8 cellular contexts compared by ENCODE assay signal in the genomic region with DNA sequence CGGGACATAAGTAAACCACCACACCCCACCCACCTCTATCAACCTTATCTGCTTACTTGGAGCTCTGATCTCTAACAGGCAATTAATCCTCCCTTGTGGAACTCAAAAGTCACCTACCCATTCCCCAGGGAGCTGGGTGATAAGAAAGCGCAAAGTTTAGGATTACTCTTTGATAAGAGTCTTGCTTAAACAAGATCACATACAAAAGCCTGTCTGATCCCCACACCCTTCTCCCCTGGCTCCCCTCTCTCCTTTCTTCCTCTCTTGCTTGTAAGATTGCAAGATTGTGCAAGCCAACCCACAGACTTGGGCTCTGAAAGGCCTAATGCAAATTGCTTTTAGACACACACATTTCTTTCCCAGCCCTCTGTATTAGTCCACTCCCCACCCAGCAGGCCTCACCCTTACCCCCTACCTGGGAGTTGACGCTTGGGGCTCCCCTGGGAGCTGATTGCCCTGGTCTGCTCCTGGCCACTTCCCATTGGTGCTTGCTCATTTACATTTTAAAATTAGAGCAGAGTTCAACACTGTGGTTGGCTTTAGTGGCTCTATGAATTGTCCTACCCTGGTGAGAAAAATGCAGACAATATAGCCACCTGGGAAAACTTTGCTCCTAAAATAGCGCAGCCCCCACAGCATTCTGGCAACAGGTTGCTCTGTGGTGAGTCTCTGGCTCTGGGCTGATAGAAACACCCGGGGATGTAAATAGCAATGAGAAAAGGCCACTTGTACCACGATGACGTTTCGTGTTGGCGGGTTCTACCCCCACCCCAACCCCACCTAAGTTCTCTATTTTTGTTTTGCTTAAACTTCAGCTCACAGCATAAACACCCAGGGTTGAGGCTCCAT. TPM values are rescaled to one million over a fixed set of nuclear protein-coding genes. Genes with fewer than 3 reads are reported as not detected.
DNase-seq lines count a peak whose midpoint lies in the region; ATAC-seq and TF ChIP-seq lines count a peak whose summit lies in the region.

No MANE protein-coding gene starts in this region.

- CTCF ChIA-PET in activated CD4-positive, alpha-beta T cell treated with anti-CD3 and anti-CD28 coated beads for 36 hours (lab: Charles Lee), result interaction anchor here (0.6 to 0.7 kb wide), 3 partner anchors 24 to 988 kb away, joined by 3 read pairs; no protein-coding TSS in a partner anchor

- H3K27me3 ChIP-seq in upper lobe of right lung, result no peaks in the 10 kb centered on the region

- DNase-seq in COR-L47 (lab: John Stamatoyannopoulos, UW), result peak; percentile 41
- peak; percentile 82 for DNase-seq in SW480 (ENCODE audit: low spot score)
- DNase-seq in left colon, result peak; percentile 63 to 85
- DNase-seq in upper lobe of right lung, result no peak
- DNase-seq in activated CD4-positive, alpha-beta T cell treated with anti-CD3 and anti-CD28 coated beads for 36 hours, result no peak
- no peak for DNase-seq in glutamatergic neuron

- H3K9me3 Mint-ChIP-seq in activated CD4-positive, alpha-beta T cell treated with anti-CD3 and anti-CD28 coated beads for 36 hours (ENCODE audit: low read depth), result no peaks in the 10 kb centered on the region
- no peaks in the 10 kb centered on the region for H3K9me3 Mint-ChIP-seq in glutamatergic neuron (ENCODE audit: unreplicated experiment)

- POLR2A ChIA-PET in activated CD4-positive, alpha-beta T cell treated with anti-CD3 and anti-CD28 coated beads for 36 hours (lab: Charles Lee), result no interaction called here

- no peak overlapping the region for H3K27ac Mint-ChIP-seq in activated CD4-positive, alpha-beta T cell treated with anti-CD3 and anti-CD28 coated beads for 36 hours
- H3K27ac Mint-ChIP-seq in glutamatergic neuron (ENCODE audit: unreplicated experiment), result no peak overlapping the region

- H3K36me3 ChIP-seq in upper lobe of right lung, result no peaks in the 10 kb centered on the region

- intact Hi-C loops in left colon (cut with DNase I, micrococcal nuclease), result no loop called here
- intact Hi-C loops in upper lobe of right lung (cut with DNase I), result no loop called here
- intact Hi-C loops in activated CD4-positive, alpha-beta T cell treated with anti-CD3 and anti-CD28 coated beads for 36 hours (cut with DNase I, micrococcal nuclease), result no loop called here

- H3K4me3 Mint-ChIP-seq in activated CD4-positive, alpha-beta T cell treated with anti-CD3 and anti-CD28 coated beads for 36 hours, result no peak overlapping the region
- H3K4me3 Mint-ChIP-seq in glutamatergic neuron (ENCODE audit: unreplicated experiment), result no peak overlapping the region

- peaks cover 17% of the 10 kb centered on the region for H3K4me1 ChIP-seq in upper lobe of right lung

- ATAC-seq in GM19455 (IDR thresholded peaks at IDR 0.05; ENCODE audit: unreplicated experiment), result peak; percentile 82
- ATAC-seq in HG03442 (IDR thresholded peaks at IDR 0.05; ENCODE audit: unreplicated experiment), result peak; percentile 80
- ATAC-seq in left colon, result peak; percentile 74
- peak; percentile 64 for ATAC-seq in upper lobe of right lung
- no peak for ATAC-seq in activated CD4-positive, alpha-beta T cell treated with anti-CD3 and anti-CD28 coated beads for 36 hours

- H3K27ac ChIP-seq in upper lobe of right lung, result peak overlapping the region; percentile 13

- peaks cover under 1% of the 10 kb centered on the region for H3K27me3 Mint-ChIP-seq in activated CD4-positive, alpha-beta T cell treated with anti-CD3 and anti-CD28 coated beads for 36 hours
- peaks cover 4% of the 10 kb centered on the region for H3K27me3 Mint-ChIP-seq in glutamatergic neuron (ENCODE audit: unreplicated experiment)

- no peaks in the 10 kb centered on the region for H3K4me1 Mint-ChIP-seq in activated CD4-positive, alpha-beta T cell treated with anti-CD3 and anti-CD28 coated beads for 36 hours
- H3K4me1 Mint-ChIP-seq in glutamatergic neuron (ENCODE audit: low read depth, unreplicated experiment), result peaks cover 11% of the 10 kb centered on the region

- TF ChIP-seq CTCF in upper lobe of right lung (IDR thresholded peaks at IDR 0.05) (no peak), glutamatergic neuron (IDR thresholded peaks at IDR 0.05; ENCODE audit: partially characterized antibody, unreplicated experiment) (no peak)

- H3K36me3 Mint-ChIP-seq in activated CD4-positive, alpha-beta T cell treated with anti-CD3 and anti-CD28 coated beads for 36 hours (ENCODE audit: low read depth), result no peaks in the 10 kb centered on the region
- H3K36me3 Mint-ChIP-seq in glutamatergic neuron (ENCODE audit: unreplicated experiment), result no peaks in the 10 kb centered on the region

- no peaks in the 10 kb centered on the region for H3K9me3 ChIP-seq in upper lobe of right lung

- no peak overlapping the region for H3K4me3 ChIP-seq in upper lobe of right lung

RNA-seq across cellular contexts. Expression of a gene that starts 58.9 kb away (rescaled TPM):
- 1,000 to 10,000 TPM; 1,569 to 1,978 TPM for total RNA-seq in left colon
- 119 TPM for total RNA-seq in upper lobe of right lung
- under 1 TPM in 1 of 2 experiments, not detected in 1; 0.27 TPM for total RNA-seq in activated CD4-positive, alpha-beta T cell treated with anti-CD3 and anti-CD28 coated beads for 36 hours
- total RNA-seq in glutamatergic neuron (ENCODE audit: unreplicated experiment), result 5.3 TPM

Comparison
In these comparisons a context has a peak if more than half of its experiments do, and no peak if none do; other contexts are left out.
1. DNase-seq: peak in COR-L47 (single experiment), SW480 (single experiment) and left colon (2 of 2); none in upper lobe of right lung (single experiment), activated CD4-positive, alpha-beta T cell treated with anti-CD3 and anti-CD28 coated beads for 36 hours (single experiment) and glutamatergic neuron (single experiment).
2. RNA of a gene that starts 58.9 kb away (total RNA-seq): 1,569 to 1,978 TPM in left colon and 119 TPM in upper lobe of right lung (single experiment); 5.3 TPM in glutamatergic neuron (single experiment) and 0.27 TPM in activated CD4-positive, alpha-beta T cell treated with anti-CD3 and anti-CD28 coated beads for 36 hours; every median in the first group is over 10 times any median in the second.